ENCODE assay signal across 8 cellular contexts in genomic region chr13:50082426-50083283, GRCh38.
DNase-seq lines count a peak whose midpoint lies in the region; ATAC-seq, FAIRE-seq and TF ChIP-seq lines count a peak whose summit lies in the region.

No MANE protein-coding gene starts in this region.

- no peaks in the 10 kb centered on the region for H3K27me3 ChIP-seq in DOHH2 (ENCODE audit: control insufficient read depth, low read length)
- no peaks in the 10 kb centered on the region for H3K27me3 ChIP-seq in KMS-11 (ENCODE audit: insufficient read depth, low read depth)
- H3K27me3 ChIP-seq in tibial artery, result no peaks in the 10 kb centered on the region

- TF ChIP-seq CTCF in DOHH2 (IDR thresholded peaks at IDR 0.05; ENCODE audit: low read depth, low read length, poor library complexity, severe bottlenecking) (no peak), KMS-11 (conservative IDR thresholded peaks at IDR 0.05; ENCODE audit: low read depth, low read length) (no peak), tibial artery (IDR thresholded peaks at IDR 0.05) (no peak)

- peaks cover 98% of the 10 kb centered on the region for H3K79me2 ChIP-seq in DOHH2 (ENCODE audit: control insufficient read depth, low read length)
- H3K79me2 ChIP-seq in KMS-11 (ENCODE audit: insufficient read depth, low read depth), result peaks cover 68% of the 10 kb centered on the region

- H2AFZ ChIP-seq in KMS-11 (ENCODE audit: low read depth), result peak overlapping the region; percentile 28; the same call in 1 of the 2 replicates

- H3K36me3 ChIP-seq in DOHH2 (ENCODE audit: control insufficient read depth, low read length) (peaks cover 75% of the 10 kb centered on the region), KMS-11 (ENCODE audit: insufficient read depth) (no peaks in the 10 kb centered on the region), tibial artery (peaks cover 0 to 3% (median 0%) of the 10 kb centered on the region in 3 donors)

- H3K4me1 Mint-ChIP-seq in activated T-helper 1 cell treated with anti-CD3 and anti-CD28 coated beads, Interleukin-12 subunit alpha, Interleukin-12 subunit beta, Interleukin-2, Interleukin-4 antibody, amounts not matched to agents 30 ng/mL and 10 ng/mL and 1 ng/mL, durations not matched to agents 14 hours and 24 hours and 36 hours (ENCODE audit: low read depth), result peaks cover 50% of the 10 kb centered on the region

- peak; percentile 87 for DNase-seq in RCC 7860 (ENCODE audit: low spot score)
- DNase-seq in activated T-helper 1 cell treated with anti-CD3 and anti-CD28 coated beads, Interleukin-12 subunit alpha, Interleukin-12 subunit beta, Interleukin-2, Interleukin-4 antibody, amounts not matched to agents 30 ng/mL and 10 ng/mL and 1 ng/mL, durations not matched to agents 14 hours and 24 hours and 36 hours (ENCODE audit: low spot score), result peak; percentile 66
- peak; percentile 42 for DNase-seq in fibroblast of the conjunctiva (ENCODE audit: low read depth)
- DNase-seq in nucleus accumbens (lab: John Stamatoyannopoulos, UW), result peak in 38 of 56 donors; percentile 4 to 76 (median 44)
- DNase-seq in tibial artery, result peak; percentile 61 to 70

- peak overlapping the region; percentile 97 for H3K4me3 Mint-ChIP-seq in activated T-helper 1 cell treated with anti-CD3 and anti-CD28 coated beads, Interleukin-12 subunit alpha, Interleukin-12 subunit beta, Interleukin-2, Interleukin-4 antibody, amounts not matched to agents 30 ng/mL and 10 ng/mL and 1 ng/mL, durations not matched to agents 14 hours and 24 hours and 36 hours

- H3K9ac ChIP-seq in KMS-11, result peak overlapping the region; percentile 73

- peak overlapping the region; percentile 93 for H3K27ac ChIP-seq in DOHH2 (ENCODE audit: low read depth, low read length)
- peak overlapping the region; percentile 95 for H3K27ac ChIP-seq in KMS-11
- H3K27ac ChIP-seq in tibial artery, result peak overlapping the region; percentile 73 to 98

- H3K4me3 ChIP-seq in DOHH2 (ENCODE audit: low read length) (peak overlapping the region; percentile 76), KMS-11 (IDR thresholded peaks at IDR 0.05; ENCODE audit: insufficient read depth, low read depth, low read length) (no peak overlapping the region), tibial artery (peak overlapping the region; percentile 86 to 95)

- no peaks in the 10 kb centered on the region for H3K9me3 Mint-ChIP-seq in activated T-helper 1 cell treated with anti-CD3 and anti-CD28 coated beads, Interleukin-12 subunit alpha, Interleukin-12 subunit beta, Interleukin-2, Interleukin-4 antibody, amounts not matched to agents 30 ng/mL and 10 ng/mL and 1 ng/mL, durations not matched to agents 14 hours and 24 hours and 36 hours

- peak overlapping the region; percentile 100 for H3K27ac Mint-ChIP-seq in activated T-helper 1 cell treated with anti-CD3 and anti-CD28 coated beads, Interleukin-12 subunit alpha, Interleukin-12 subunit beta, Interleukin-2, Interleukin-4 antibody, amounts not matched to agents 30 ng/mL and 10 ng/mL and 1 ng/mL, durations not matched to agents 14 hours and 24 hours and 36 hours

- H3K4me1 ChIP-seq in DOHH2 (ENCODE audit: control insufficient read depth, low read length) (peaks cover 46% of the 10 kb centered on the region), KMS-11 (ENCODE audit: low read depth, poor library complexity, severe bottlenecking) (peaks cover 26% of the 10 kb centered on the region), tibial artery (peaks cover 0 to 20% (median 7%) of the 10 kb centered on the region in 4 donors)

- H3K27me3 Mint-ChIP-seq in activated T-helper 1 cell treated with anti-CD3 and anti-CD28 coated beads, Interleukin-12 subunit alpha, Interleukin-12 subunit beta, Interleukin-2, Interleukin-4 antibody, amounts not matched to agents 30 ng/mL and 10 ng/mL and 1 ng/mL, durations not matched to agents 14 hours and 24 hours and 36 hours (ENCODE audit: insufficient read depth), result no peaks in the 10 kb centered on the region

- peaks cover 17% of the 10 kb centered on the region for H3F3A ChIP-seq in DOHH2 (ENCODE audit: control insufficient read depth, insufficient read depth)

- FAIRE-seq in RCC 7860 (lab: Jason Lieb, UNC), result peak; percentile 83

- ATAC-seq in GM21786 (IDR thresholded peaks at IDR 0.05; ENCODE audit: unreplicated experiment), result peak; percentile 57

- H3K36me3 Mint-ChIP-seq in activated T-helper 1 cell treated with anti-CD3 and anti-CD28 coated beads, Interleukin-12 subunit alpha, Interleukin-12 subunit beta, Interleukin-2, Interleukin-4 antibody, amounts not matched to agents 30 ng/mL and 10 ng/mL and 1 ng/mL, durations not matched to agents 14 hours and 24 hours and 36 hours (ENCODE audit: low read depth), result peaks cover 27% of the 10 kb centered on the region

- H3K9me3 ChIP-seq in DOHH2 (ENCODE audit: control insufficient read depth, insufficient read depth, low read length), result no peaks in the 10 kb centered on the region
- no peaks in the 10 kb centered on the region for H3K9me3 ChIP-seq in tibial artery

- intact Hi-C loops in activated T-helper 1 cell treated with anti-CD3 and anti-CD28 coated beads, Interleukin-12 subunit alpha, Interleukin-12 subunit beta, Interleukin-2, Interleukin-4 antibody, amounts not matched to agents 30 ng/mL and 10 ng/mL and 1 ng/mL, durations not matched to agents 14 hours and 24 hours and 36 hours (cut with micrococcal nuclease), result loop anchor here (1.0 to 10.0 kb wide), 14 partner anchors 12 to 992 kb away; partner anchors contain the start of genes EBPL, KPNA3, RCBTB1 and SPRYD7
- intact Hi-C loops in tibial artery (cut with DNase I; ENCODE audit: low total_unique reads), result loop anchor here (2.0 kb wide), 1 partner anchor 42 kb away; no protein-coding TSS in a partner anchor

- H3K4me2 ChIP-seq in DOHH2 (ENCODE audit: low read length) (peak overlapping the region; percentile 89), KMS-11 (peak overlapping the region; percentile 67)

- H3K9me2 ChIP-seq in DOHH2 (replicated peaks; ENCODE audit: control insufficient read depth, low read length), result no peaks in the 10 kb centered on the region

- H4K20me1 ChIP-seq in DOHH2 (ENCODE audit: control insufficient read depth, insufficient read depth, low read depth, low read length) (peaks cover 25% of the 10 kb centered on the region), KMS-11 (ENCODE audit: insufficient read depth) (peaks cover 24% of the 10 kb centered on the region)
